In the genomic region with DNA sequence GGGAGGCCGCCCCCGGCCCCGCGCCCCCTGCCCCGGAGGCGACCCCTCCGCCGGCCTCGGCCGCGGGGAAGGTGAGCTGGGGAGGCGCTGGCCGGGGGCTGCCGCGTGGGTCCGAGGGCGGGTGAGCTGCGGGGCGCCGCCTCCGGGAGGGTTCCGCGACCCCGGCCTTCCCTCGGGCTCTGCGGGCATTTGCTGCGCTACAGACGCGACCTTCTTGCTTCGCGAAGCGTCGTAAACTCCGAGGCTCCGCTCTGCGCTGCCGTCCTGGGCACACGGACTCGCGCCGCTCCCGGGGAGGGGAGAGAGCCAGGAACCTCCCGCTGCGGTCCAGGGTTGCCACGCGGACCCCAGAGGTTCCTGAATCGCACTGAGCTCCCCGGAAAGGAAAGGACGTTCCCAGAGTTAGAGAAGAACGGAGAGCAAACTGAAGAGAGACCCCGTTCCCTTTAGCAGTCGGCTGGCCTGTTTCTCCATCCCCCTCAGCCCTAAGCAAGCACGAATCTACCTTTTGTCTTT, we compare ENCODE assay signal across 8 cellular contexts. TPM values are rescaled to one million over a fixed set of nuclear protein-coding genes. Genes with fewer than 3 reads are reported as not detected.
DNase-seq lines count a peak whose midpoint lies in the region; ATAC-seq and FAIRE-seq lines count a peak whose summit lies in the region.

No MANE protein-coding gene starts in this region.

- H3K9me3 Mint-ChIP-seq in activated CD4-positive, alpha-beta memory T cell treated with anti-CD3 and anti-CD28 coated beads, Interleukin-2, amount 10 ng/mL, durations not matched to agents 7 days and 5 days = no peaks in the 10 kb centered on the region

- H3K36me3 Mint-ChIP-seq in activated CD4-positive, alpha-beta memory T cell treated with anti-CD3 and anti-CD28 coated beads, Interleukin-2, amount 10 ng/mL, durations not matched to agents 7 days and 5 days (ENCODE audit: low read depth) = peaks cover 19% of the 10 kb centered on the region

- no peaks in the 10 kb centered on the region for H3K27me3 ChIP-seq in right cardiac atrium (ENCODE audit: control insufficient read depth, insufficient read depth)
- no peaks in the 10 kb centered on the region for H3K27me3 ChIP-seq in small intestine (ENCODE audit: control insufficient read depth in 2 of 2, insufficient read depth in 2 of 2, low read length in 2 of 2)

- peak overlapping the region; percentile 86 for H3K4me3 Mint-ChIP-seq in activated CD4-positive, alpha-beta memory T cell treated with anti-CD3 and anti-CD28 coated beads, Interleukin-2, amount 10 ng/mL, durations not matched to agents 7 days and 5 days

- under 1% methylated on average over 53 of the region's 53 CpGs for WGBS in right cardiac atrium
- WGBS in small intestine, 3 donors = 0 to 1% (median 1%) methylated on average over 30 to 53 of the region's 53 CpGs

- no peaks in the 10 kb centered on the region for H3K4me1 ChIP-seq in right cardiac atrium (ENCODE audit: control insufficient read depth, insufficient read depth, low read length)
- H3K4me1 ChIP-seq in small intestine (ENCODE audit: control insufficient read depth in 2 of 2, insufficient read depth in 1 of 2, low read depth in 1 of 2, low read length in 1 of 2) = peaks cover 0 to 7% of the 10 kb centered on the region in 2 donors

- DNase-seq in activated CD8-positive, alpha-beta memory T cell treated with anti-CD3 and anti-CD28 coated beads, Interleukin-2, amount 50 U/mL, for 48 hours = peak; percentile 67
- DNase-seq in activated CD8-positive, alpha-beta memory T cell treated with anti-CD3 and anti-CD28 coated beads for 24 hours = no peak
- DNase-seq in activated CD4-positive, alpha-beta memory T cell treated with anti-CD3 and anti-CD28 coated beads, Interleukin-2, amount 10 ng/mL, durations not matched to agents 7 days and 5 days = peak; percentile 31
- DNase-seq in right cardiac atrium (peak in 1 of 3 donors; percentile 55), small intestine (no peak), DMS79 (lab: John Stamatoyannopoulos, UW) (no peak), nucleus accumbens (lab: John Stamatoyannopoulos, UW) (no peak)

- ATAC-seq in HG03175 (IDR thresholded peaks at IDR 0.05; ENCODE audit: unreplicated experiment) = peak; percentile 31
- peak in 1 of 2 donors; percentile 19 for ATAC-seq in right cardiac atrium

- POLR2A ChIA-PET in activated CD4-positive, alpha-beta memory T cell treated with anti-CD3 and anti-CD28 coated beads, Interleukin-2, amount 10 ng/mL, durations not matched to agents 7 days and 5 days (lab: Charles Lee) = interaction anchor here (0.7 to 1.7 kb wide), 16 partner anchors 8 to 147 kb away, joined by 3 to 11 read pairs (median 4); a partner anchor contains a TSS

- no peaks in the 10 kb centered on the region for H3K9me3 ChIP-seq in right cardiac atrium (ENCODE audit: control insufficient read depth, low read length)
- no peaks in the 10 kb centered on the region for H3K9me3 ChIP-seq in small intestine (ENCODE audit: control insufficient read depth, low read depth)

- CTCF ChIA-PET in activated CD4-positive, alpha-beta memory T cell treated with anti-CD3 and anti-CD28 coated beads, Interleukin-2, amount 10 ng/mL, durations not matched to agents 7 days and 5 days (lab: Charles Lee) = interaction anchor here (0.6 to 11.8 kb wide), 7 partner anchors 8 to 353 kb away, joined by 3 to 178 read pairs (median 5); no protein-coding TSS in a partner anchor

- H3K36me3 ChIP-seq in small intestine (ENCODE audit: control insufficient read depth in 2 of 2, insufficient read depth in 2 of 2, low read length in 2 of 2) = no peaks in the 10 kb centered on the region

- H3K27ac ChIP-seq in right cardiac atrium (ENCODE audit: low read length) (no peak overlapping the region), small intestine (ENCODE audit: low read depth in 1 of 2, low read length in 1 of 2) (peak overlapping the region in 1 of 2 donors; percentile 58)

- H3K27me3 Mint-ChIP-seq in activated CD4-positive, alpha-beta memory T cell treated with anti-CD3 and anti-CD28 coated beads, Interleukin-2, amount 10 ng/mL, durations not matched to agents 7 days and 5 days = no peaks in the 10 kb centered on the region

- intact Hi-C loops in right cardiac atrium (cut with DNase I) = no loop called here

- peak overlapping the region; percentile 69 for H3K27ac Mint-ChIP-seq in activated CD4-positive, alpha-beta memory T cell treated with anti-CD3 and anti-CD28 coated beads, Interleukin-2, amount 10 ng/mL, durations not matched to agents 7 days and 5 days

- H3K4me3 ChIP-seq in right cardiac atrium (ENCODE audit: low read length) (peak overlapping the region; percentile 96), small intestine (ENCODE audit: low read depth in 1 of 2, low read length in 2 of 2) (peak overlapping the region; percentile 94 to 97)

- FAIRE-seq in small intestine (lab: Jason Lieb, UNC) = no peak

- peaks cover 56% of the 10 kb centered on the region for H3K4me1 Mint-ChIP-seq in activated CD4-positive, alpha-beta memory T cell treated with anti-CD3 and anti-CD28 coated beads, Interleukin-2, amount 10 ng/mL, durations not matched to agents 7 days and 5 days

RNA-seq across cellular contexts. Expression of a gene that starts 0.3 kb away (rescaled TPM):
- total RNA-seq in activated CD4-positive, alpha-beta memory T cell treated with anti-CD3 and anti-CD28 coated beads, Interleukin-2, amount 10 ng/mL, durations not matched to agents 7 days and 5 days = 10 to 100 TPM; 42.4 to 47.0 TPM
- total RNA-seq in right cardiac atrium = 10 to 100 TPM; 19.2 to 26.5 (median 24.1) TPM
- polyA plus RNA-seq in right cardiac atrium (25.1 TPM), small intestine (10 to 100 TPM; 10.7 to 31.5 (median 30.0) TPM)

RNA-seq across cellular contexts. Expression of a gene that starts 19.5 kb away (rescaled TPM):
- 100 to 1,000 TPM; 631 to 642 TPM for total RNA-seq in activated CD4-positive, alpha-beta memory T cell treated with anti-CD3 and anti-CD28 coated beads, Interleukin-2, amount 10 ng/mL, durations not matched to agents 7 days and 5 days
- 10 to 100 TPM; 19.1 to 46.5 (median 33.7) TPM for total RNA-seq in right cardiac atrium
- polyA plus RNA-seq in right cardiac atrium = 11.9 TPM
- polyA plus RNA-seq in small intestine = 10 to 100 TPM in 2 of 3 donors, 1 to 10 TPM in 1; 4.5 to 16.4 (median 15.4) TPM

Comparison
In these comparisons a context has a peak if more than half of its experiments do, and no peak if none do; other contexts are left out.
1. DNase-seq: peak in activated CD8-positive, alpha-beta memory T cell treated with anti-CD3 and anti-CD28 coated beads, Interleukin-2, amount 50 U/mL, for 48 hours (single experiment) and activated CD4-positive, alpha-beta memory T cell treated with anti-CD3 and anti-CD28 coated beads, Interleukin-2, amount 10 ng/mL, durations not matched to agents 7 days and 5 days (single experiment); none in activated CD8-positive, alpha-beta memory T cell treated with anti-CD3 and anti-CD28 coated beads for 24 hours (single experiment), small intestine (single experiment), DMS79 (single experiment) and nucleus accumbens (0 of 56).
2. RNA of a gene that starts 19.5 kb away (total RNA-seq): 631 to 642 TPM in activated CD4-positive, alpha-beta memory T cell treated with anti-CD3 and anti-CD28 coated beads, Interleukin-2, amount 10 ng/mL, durations not matched to agents 7 days and 5 days; 19.1 to 46.5 TPM in right cardiac atrium; every median in the first group is over 10 times any median in the second.